In the genomic region with DNA sequence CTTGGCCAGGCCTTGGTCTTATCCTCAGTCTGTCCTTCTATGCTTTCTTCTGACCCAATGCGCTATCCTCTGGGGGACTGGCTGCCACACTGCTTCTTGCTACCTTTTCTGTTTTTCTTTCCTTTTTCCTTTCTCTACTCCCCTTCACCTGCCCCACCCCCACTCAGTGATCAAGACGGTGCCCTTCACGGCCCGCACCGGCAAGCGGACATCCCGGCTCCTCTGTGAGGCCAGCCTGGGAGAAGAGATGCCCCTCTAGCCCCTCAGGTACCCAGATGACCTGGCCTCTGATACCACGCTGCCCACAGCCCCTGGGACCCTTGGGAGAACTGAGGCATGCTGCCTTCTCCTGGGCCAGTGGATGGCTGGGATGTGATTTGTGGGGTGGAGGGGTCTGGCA, we compare ENCODE assay signal across 10 cellular contexts. TPM values are rescaled to one million over a fixed set of nuclear protein-coding genes. Genes with fewer than 3 reads are reported as not detected.
DNase-seq lines count a peak whose midpoint lies in the region; ATAC-seq and TF ChIP-seq lines count a peak whose summit lies in the region.
"Had no signal": no experiment of that assay in that cellular context is flagged by ENCODE, and none has a peak within 500 bp of the region (broad histone marks: within the 10 kb centered on the region; RNA-seq: fewer than 3 reads in every experiment).

No MANE protein-coding gene starts in this region.

- DNase-seq in activated CD4-positive, alpha-beta T cell treated with anti-CD3 and anti-CD28 coated beads for 36 hours, result no peak
- no peak for DNase-seq in activated CD4-positive, alpha-beta T cell treated with anti-CD3 and anti-CD28 coated beads, Interleukin-2, amount 50 U/mL, for 1 hour
- DNase-seq in effector memory CD8-positive, alpha-beta T cell, result no peak
- no peak for DNase-seq in progenitor cell of endocrine pancreas (ENCODE audit: low spot score, unreplicated experiment)
- no peak for DNase-seq in hepatic stellate cell (ENCODE audit: low spot score)
- DNase-seq in HuH-7 (ENCODE audit: low spot score), result no peak

- intact Hi-C loops in activated CD4-positive, alpha-beta T cell treated with anti-CD3 and anti-CD28 coated beads for 36 hours (cut with DNase I, micrococcal nuclease), result no loop called here

- no peaks in the 10 kb centered on the region for H3K9me3 Mint-ChIP-seq in activated CD4-positive, alpha-beta T cell treated with anti-CD3 and anti-CD28 coated beads for 36 hours (ENCODE audit: low read depth)
- no peaks in the 10 kb centered on the region for H3K9me3 Mint-ChIP-seq in effector memory CD8-positive, alpha-beta T cell
- H3K9me3 Mint-ChIP-seq in progenitor cell of endocrine pancreas (ENCODE audit: low read depth), result no peaks in the 10 kb centered on the region

- no peaks in the 10 kb centered on the region for H4K20me1 ChIP-seq in OCI-LY3 (ENCODE audit: insufficient read depth, low read length)

- no peaks in the 10 kb centered on the region for H3K9me3 ChIP-seq in OCI-LY3 (ENCODE audit: insufficient read depth, low read length)
- H3K9me3 ChIP-seq: adrenal gland, ovary had no signal

- peaks cover 59% of the 10 kb centered on the region for H3K36me3 Mint-ChIP-seq in activated CD4-positive, alpha-beta T cell treated with anti-CD3 and anti-CD28 coated beads for 36 hours (ENCODE audit: low read depth)
- peaks cover 81% of the 10 kb centered on the region for H3K36me3 Mint-ChIP-seq in effector memory CD8-positive, alpha-beta T cell (ENCODE audit: insufficient read depth)
- peaks cover 2% of the 10 kb centered on the region for H3K36me3 Mint-ChIP-seq in progenitor cell of endocrine pancreas (ENCODE audit: insufficient read depth)

- peaks cover 15% of the 10 kb centered on the region; the same call in 1 of the 2 replicates for H3K4me1 ChIP-seq in OCI-LY3 (ENCODE audit: low read length)

- CTCF ChIA-PET in activated CD4-positive, alpha-beta T cell treated with anti-CD3 and anti-CD28 coated beads for 36 hours (lab: Charles Lee), result interaction anchor here (0.9 to 4.0 kb wide), 9 partner anchors 10 to 111 kb away, joined by 4 to 21 read pairs (median 8); a partner anchor contains a TSS

- peaks cover 7% of the 10 kb centered on the region; the same call in 1 of the 2 replicates for H3K79me2 ChIP-seq in OCI-LY3 (ENCODE audit: low read length)

- H3K4me2 ChIP-seq in OCI-LY3 (ENCODE audit: low read length), result peak overlapping the region; percentile 92; the same call in 1 of the 2 replicates

- H3K27ac Mint-ChIP-seq in activated CD4-positive, alpha-beta T cell treated with anti-CD3 and anti-CD28 coated beads for 36 hours, result peak overlapping the region; percentile 56
- peak overlapping the region; percentile 98 to 99 for H3K27ac Mint-ChIP-seq in effector memory CD8-positive, alpha-beta T cell
- H3K27ac Mint-ChIP-seq in progenitor cell of endocrine pancreas, result no peak overlapping the region

- H3K9ac ChIP-seq in OCI-LY3 (ENCODE audit: low read length), result no peak overlapping the region

- no peak overlapping the region for H3K27ac ChIP-seq in OCI-LY3 (ENCODE audit: low read length)
- H3K27ac ChIP-seq: ovary had no signal

- peaks cover 7% of the 10 kb centered on the region for H3K36me3 ChIP-seq in OCI-LY3 (replicated peaks; ENCODE audit: low read depth, low read length)
- H3K36me3 ChIP-seq: adrenal gland, ovary had no signal

- TF ChIP-seq CTCF in OCI-LY3 (IDR thresholded peaks at IDR 0.05; ENCODE audit: low read depth, low read length) (no peak), progenitor cell of endocrine pancreas (IDR thresholded peaks at IDR 0.05; ENCODE audit: unreplicated experiment) (no peak)

- no peaks in the 10 kb centered on the region for H3K27me3 ChIP-seq in OCI-LY3 (ENCODE audit: low read depth, low read length)
- H3K27me3 ChIP-seq: adrenal gland, ovary had no signal

- no peak for ATAC-seq in activated CD4-positive, alpha-beta T cell treated with anti-CD3 and anti-CD28 coated beads for 36 hours
- ATAC-seq in effector memory CD8-positive, alpha-beta T cell (replicated peaks), result no peak
- ATAC-seq in HG02798 (IDR thresholded peaks at IDR 0.05; ENCODE audit: poor library complexity, unreplicated experiment), result no peak

- POLR2A ChIA-PET in activated CD4-positive, alpha-beta T cell treated with anti-CD3 and anti-CD28 coated beads for 36 hours (lab: Charles Lee), result interaction anchor here (1.6 kb wide), 1 partner anchor 18 kb away, joined by 4 read pairs; no protein-coding TSS in a partner anchor

- H3K27me3 Mint-ChIP-seq in activated CD4-positive, alpha-beta T cell treated with anti-CD3 and anti-CD28 coated beads for 36 hours, result no peaks in the 10 kb centered on the region
- H3K27me3 Mint-ChIP-seq in effector memory CD8-positive, alpha-beta T cell, result no peaks in the 10 kb centered on the region
- H3K27me3 Mint-ChIP-seq in progenitor cell of endocrine pancreas, result peaks cover 5% of the 10 kb centered on the region

- H3K4me3 Mint-ChIP-seq in activated CD4-positive, alpha-beta T cell treated with anti-CD3 and anti-CD28 coated beads for 36 hours, result peak overlapping the region; percentile 83
- H3K4me3 Mint-ChIP-seq in effector memory CD8-positive, alpha-beta T cell, result peak overlapping the region; percentile 88 to 89
- peak overlapping the region; percentile 89 for H3K4me3 Mint-ChIP-seq in progenitor cell of endocrine pancreas (ENCODE audit: low read depth)

- no peak overlapping the region for H3K4me3 ChIP-seq in OCI-LY3 (ENCODE audit: low read length)

- H3K4me1 Mint-ChIP-seq in activated CD4-positive, alpha-beta T cell treated with anti-CD3 and anti-CD28 coated beads for 36 hours, result peaks cover 49% of the 10 kb centered on the region
- H3K4me1 Mint-ChIP-seq in effector memory CD8-positive, alpha-beta T cell (ENCODE audit: low read depth in 2 of 2), result peaks cover 30 to 34% of the 10 kb centered on the region in 2 donors
- peaks cover 9% of the 10 kb centered on the region for H3K4me1 Mint-ChIP-seq in progenitor cell of endocrine pancreas (ENCODE audit: low read depth)

- no peak overlapping the region for H2AFZ ChIP-seq in OCI-LY3 (ENCODE audit: low read depth, low read length)

RNA-seq across cellular contexts. Expression of a gene that starts 15.6 kb away (rescaled TPM):
- total RNA-seq in activated CD4-positive, alpha-beta T cell treated with anti-CD3 and anti-CD28 coated beads for 36 hours, result under 1 TPM; 0.21 to 0.25 TPM
- 0.24 TPM in 1 of 2 replicates, not detected in the other for total RNA-seq in progenitor cell of endocrine pancreas

RNA-seq across cellular contexts. Expression of a gene that starts 24.7 kb away (rescaled TPM):
- total RNA-seq in activated CD4-positive, alpha-beta T cell treated with anti-CD3 and anti-CD28 coated beads for 36 hours, result 100 to 1,000 TPM; 268 to 295 TPM
- total RNA-seq in progenitor cell of endocrine pancreas, result 3.2 and 3.3 TPM in 2 replicates

Comparison
In these comparisons a context has a peak if more than half of its experiments do, and no peak if none do; other contexts are left out.
1. RNA of a gene that starts 24.7 kb away (total RNA-seq): 268 to 295 TPM in activated CD4-positive, alpha-beta T cell treated with anti-CD3 and anti-CD28 coated beads for 36 hours; 3.2 to 3.3 TPM in progenitor cell of endocrine pancreas; every median in the first group is over 10 times any median in the second.
2. Peak in every context shown above with its lines, with median percentiles within 50 percentile points of each other: H3K4me3 Mint-ChIP-seq.